In the genomic region with DNA sequence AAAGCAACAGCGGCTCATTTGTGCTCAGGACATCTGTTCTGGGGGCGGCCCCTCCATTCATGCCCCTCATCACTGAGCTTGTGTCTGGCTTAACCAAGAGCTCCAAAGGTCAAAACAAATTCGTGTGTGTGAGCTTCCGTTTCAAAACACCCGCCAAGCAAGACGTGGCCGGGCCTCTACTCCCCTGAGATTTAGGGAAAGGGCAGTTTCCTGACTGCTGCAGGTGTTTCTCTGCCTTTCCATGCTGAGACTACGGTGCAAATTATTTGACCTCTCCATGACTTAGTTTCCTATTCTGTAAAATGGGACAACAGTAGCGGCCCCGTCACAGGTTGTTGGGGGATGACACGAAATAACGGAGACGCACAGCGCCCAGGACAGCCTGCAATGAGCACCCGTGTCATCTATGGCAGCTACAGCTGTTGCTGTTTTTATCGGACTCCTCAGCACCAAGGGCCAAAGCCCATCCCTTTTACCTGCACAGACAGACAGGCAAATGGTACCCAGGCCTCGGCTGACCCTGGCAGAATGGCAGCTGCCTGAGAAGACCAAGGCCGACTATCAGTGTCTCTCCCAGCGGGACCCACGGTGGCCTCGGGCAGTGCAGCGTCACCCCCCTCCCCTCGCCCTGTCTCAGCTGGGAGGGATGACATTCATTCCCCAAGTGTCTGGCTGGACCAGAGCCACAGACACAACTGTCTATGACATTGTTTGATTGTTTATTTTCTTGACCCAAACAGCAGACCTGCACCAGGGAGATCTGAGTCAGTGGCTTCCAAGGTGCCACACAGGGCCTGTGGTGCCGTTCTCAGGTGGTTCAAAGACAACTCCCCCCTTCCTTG, we compare ENCODE assay signal across 1 cellular context.
TF ChIP-seq lines count a peak whose summit lies in the region.

No MANE protein-coding gene starts in this region.

TF ChIP-seq in GM12878, 131 proteins besides CTCF, POLR2A, EP300 and RAD21 (continued from another document):
- TF ChIP-seq, protein P1, sequence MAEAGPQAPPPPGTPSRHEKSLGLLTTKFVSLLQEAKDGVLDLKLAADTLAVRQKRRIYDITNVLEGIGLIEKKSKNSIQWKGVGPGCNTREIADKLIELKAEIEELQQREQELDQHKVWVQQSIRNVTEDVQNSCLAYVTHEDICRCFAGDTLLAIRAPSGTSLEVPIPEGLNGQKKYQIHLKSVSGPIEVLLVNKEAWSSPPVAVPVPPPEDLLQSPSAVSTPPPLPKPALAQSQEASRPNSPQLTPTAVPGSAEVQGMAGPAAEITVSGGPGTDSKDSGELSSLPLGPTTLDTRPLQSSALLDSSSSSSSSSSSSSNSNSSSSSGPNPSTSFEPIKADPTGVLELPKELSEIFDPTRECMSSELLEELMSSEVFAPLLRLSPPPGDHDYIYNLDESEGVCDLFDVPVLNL (IDR thresholded peaks at IDR 0.05; ENCODE audit: low read depth, low read length): peak; percentile 69; the same call in 1 of the 2 replicates
- no peak for TF ChIP-seq BHLHE40 (IDR thresholded peaks at IDR 0.05; ENCODE audit: borderline replicate concordance in 1 of 2, low read depth in 2 of 2, low read length in 1 of 2)
- TF ChIP-seq, protein P2, sequence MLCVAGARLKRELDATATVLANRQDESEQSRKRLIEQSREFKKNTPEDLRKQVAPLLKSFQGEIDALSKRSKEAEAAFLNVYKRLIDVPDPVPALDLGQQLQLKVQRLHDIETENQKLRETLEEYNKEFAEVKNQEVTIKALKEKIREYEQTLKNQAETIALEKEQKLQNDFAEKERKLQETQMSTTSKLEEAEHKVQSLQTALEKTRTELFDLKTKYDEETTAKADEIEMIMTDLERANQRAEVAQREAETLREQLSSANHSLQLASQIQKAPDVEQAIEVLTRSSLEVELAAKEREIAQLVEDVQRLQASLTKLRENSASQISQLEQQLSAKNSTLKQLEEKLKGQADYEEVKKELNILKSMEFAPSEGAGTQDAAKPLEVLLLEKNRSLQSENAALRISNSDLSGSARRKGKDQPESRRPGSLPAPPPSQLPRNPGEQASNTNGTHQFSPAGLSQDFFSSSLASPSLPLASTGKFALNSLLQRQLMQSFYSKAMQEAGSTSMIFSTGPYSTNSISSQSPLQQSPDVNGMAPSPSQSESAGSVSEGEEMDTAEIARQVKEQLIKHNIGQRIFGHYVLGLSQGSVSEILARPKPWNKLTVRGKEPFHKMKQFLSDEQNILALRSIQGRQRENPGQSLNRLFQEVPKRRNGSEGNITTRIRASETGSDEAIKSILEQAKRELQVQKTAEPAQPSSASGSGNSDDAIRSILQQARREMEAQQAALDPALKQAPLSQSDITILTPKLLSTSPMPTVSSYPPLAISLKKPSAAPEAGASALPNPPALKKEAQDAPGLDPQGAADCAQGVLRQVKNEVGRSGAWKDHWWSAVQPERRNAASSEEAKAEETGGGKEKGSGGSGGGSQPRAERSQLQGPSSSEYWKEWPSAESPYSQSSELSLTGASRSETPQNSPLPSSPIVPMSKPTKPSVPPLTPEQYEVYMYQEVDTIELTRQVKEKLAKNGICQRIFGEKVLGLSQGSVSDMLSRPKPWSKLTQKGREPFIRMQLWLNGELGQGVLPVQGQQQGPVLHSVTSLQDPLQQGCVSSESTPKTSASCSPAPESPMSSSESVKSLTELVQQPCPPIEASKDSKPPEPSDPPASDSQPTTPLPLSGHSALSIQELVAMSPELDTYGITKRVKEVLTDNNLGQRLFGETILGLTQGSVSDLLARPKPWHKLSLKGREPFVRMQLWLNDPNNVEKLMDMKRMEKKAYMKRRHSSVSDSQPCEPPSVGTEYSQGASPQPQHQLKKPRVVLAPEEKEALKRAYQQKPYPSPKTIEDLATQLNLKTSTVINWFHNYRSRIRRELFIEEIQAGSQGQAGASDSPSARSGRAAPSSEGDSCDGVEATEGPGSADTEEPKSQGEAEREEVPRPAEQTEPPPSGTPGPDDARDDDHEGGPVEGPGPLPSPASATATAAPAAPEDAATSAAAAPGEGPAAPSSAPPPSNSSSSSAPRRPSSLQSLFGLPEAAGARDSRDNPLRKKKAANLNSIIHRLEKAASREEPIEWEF (IDR thresholded peaks at IDR 0.05; ENCODE audit: insufficient replicate concordance, low read depth, low read length): no peak
- TF ChIP-seq ASH2L (IDR thresholded peaks at IDR 0.05; ENCODE audit: borderline replicate concordance, low read depth): no peak
- no peak for TF ChIP-seq TARDBP (IDR thresholded peaks at IDR 0.05; ENCODE audit: borderline replicate concordance)
- no peak for TF ChIP-seq KAT2A (conservative IDR thresholded peaks at IDR 0.05; ENCODE audit: control insufficient read depth, low read depth, low read length)
- peak; percentile 55 for TF ChIP-seq MEF2B (IDR thresholded peaks at IDR 0.05; ENCODE audit: partially characterized antibody, poor library complexity, severe bottlenecking)
- no peak for TF ChIP-seq MEF2A (IDR thresholded peaks at IDR 0.05; ENCODE audit: insufficient read depth, low read depth, low read length)
TF ChIP-seq in GM12878: peak in this region for 2.
